Comparison of ENCODE assay signal across 13 cellular contexts in genomic region chr13:38180100-38180499, GRCh38.
DNase-seq lines count a peak whose midpoint lies in the region; ATAC-seq, FAIRE-seq and TF ChIP-seq lines count a peak whose summit lies in the region.
"Had no signal": no experiment of that assay in that cellular context is flagged by ENCODE, and none has a peak within 500 bp of the region (broad histone marks: within the 10 kb centered on the region; RNA-seq: fewer than 3 reads in every experiment).

No MANE protein-coding gene starts in this region.

- no peak overlapping the region for H3K4me3 ChIP-seq in IMR-90 (ENCODE audit: insufficient read depth, low read depth, low read length)
- no peak overlapping the region for H3K4me3 ChIP-seq in astrocyte (ENCODE audit: insufficient read depth, low read depth, low read length)
- H3K4me3 ChIP-seq: lung, suprapubic skin had no signal

- H3K18ac ChIP-seq in IMR-90 (ENCODE audit: low read depth, low read length) (no peak overlapping the region), H9 (ENCODE audit: insufficient read length, low read depth, low read length) (no peak overlapping the region)

- H2AK5ac ChIP-seq in IMR-90 (ENCODE audit: low read depth, low read length), result no peak overlapping the region
- no peak overlapping the region for H2AK5ac ChIP-seq in H9 (ENCODE audit: insufficient read length, low read length)

- no peak overlapping the region for H3K4ac ChIP-seq in IMR-90 (ENCODE audit: low read depth, low read length)
- H3K4ac ChIP-seq in H9 (ENCODE audit: low read depth, low read length), result no peak overlapping the region

- no peak overlapping the region for H2BK12ac ChIP-seq in H9 (ENCODE audit: insufficient read length, low read depth, low read length)

- H3K9me3 ChIP-seq in IMR-90 (ENCODE audit: control insufficient read depth, insufficient read depth, low read length) (no peaks in the 10 kb centered on the region), astrocyte (ENCODE audit: insufficient read depth, low read depth, low read length) (no peaks in the 10 kb centered on the region), H9 (ENCODE audit: control insufficient read depth, low read depth, low read length) (no peaks in the 10 kb centered on the region)
- H3K9me3 ChIP-seq: suprapubic skin had no signal

- H4K20me1 ChIP-seq in IMR-90 (ENCODE audit: insufficient read depth, low read length), result no peaks in the 10 kb centered on the region
- H4K20me1 ChIP-seq in astrocyte (ENCODE audit: insufficient read depth, low read length), result no peaks in the 10 kb centered on the region
- H4K20me1 ChIP-seq in H9 (ENCODE audit: control insufficient read depth, insufficient read depth, insufficient read length), result no peaks in the 10 kb centered on the region

- H3K4me1 Mint-ChIP-seq in astrocyte (ENCODE audit: low read depth, unreplicated experiment) (no peaks in the 10 kb centered on the region), H9 (peaks cover 6 to 12% of the 10 kb centered on the region in 2 experiments)
- peaks cover 5 to 14% (median 12%) of the 10 kb centered on the region in 4 donors for H3K4me1 Mint-ChIP-seq in naive thymus-derived CD8-positive, alpha-beta T cell

- H2BK120ac ChIP-seq in IMR-90 (ENCODE audit: low read depth, low read length), result no peak overlapping the region
- no peak overlapping the region for H2BK120ac ChIP-seq in H9 (ENCODE audit: low read depth, low read length, poor library complexity, severe bottlenecking)

- H2BK5ac ChIP-seq in IMR-90 (ENCODE audit: low read depth, low read length, poor library complexity, severe bottlenecking) (no peak overlapping the region), H9 (ENCODE audit: insufficient read length, low read length) (no peak overlapping the region)

- no peaks in the 10 kb centered on the region for H3K23me2 ChIP-seq in H9 (ENCODE audit: insufficient read length, low read depth, low read length, poor library complexity, severe bottlenecking)

- H3K4me2 ChIP-seq in IMR-90 (ENCODE audit: low read depth, low read length) (no peak overlapping the region), astrocyte (ENCODE audit: low read length) (peak overlapping the region; percentile 35), H9 (ENCODE audit: insufficient read depth, insufficient read length, low read length) (no peak overlapping the region)

- H3K36me3 ChIP-seq in IMR-90 (ENCODE audit: control insufficient read depth, insufficient read depth, low read length) (no peaks in the 10 kb centered on the region), astrocyte (ENCODE audit: insufficient read depth, low read length) (no peaks in the 10 kb centered on the region)
- H3K36me3 ChIP-seq: suprapubic skin had no signal

- no CpG with 5 or more reads among the region's 1 CpG for WGBS in IMR-90 (ENCODE audit: extremely low coverage in 2 of 2, insufficient read length in 1 of 2), 2 experiments
- no CpG with 5 or more reads among the region's 1 CpG for WGBS in H9 (ENCODE audit: extremely low coverage, insufficient read length, low lambda C conversion rate)

- H4K91ac ChIP-seq in IMR-90 (ENCODE audit: insufficient read depth, low read depth, low read length) (no peak overlapping the region), H9 (ENCODE audit: insufficient read length, low read depth, low read length) (no peak overlapping the region)

- H2BK20ac ChIP-seq in IMR-90 (ENCODE audit: low read depth, low read length) (no peak overlapping the region), H9 (ENCODE audit: low read depth, low read length, poor library complexity, severe bottlenecking) (no peak overlapping the region)

- H3K36me3 Mint-ChIP-seq in astrocyte (ENCODE audit: low read depth, unreplicated experiment) (peaks cover 3% of the 10 kb centered on the region), H9 (ENCODE audit: insufficient read depth in 1 of 3, low read depth in 3 of 3) (no peaks in the 10 kb centered on the region)
- no peaks in the 10 kb centered on the region for H3K36me3 Mint-ChIP-seq in naive thymus-derived CD8-positive, alpha-beta T cell

- ATAC-seq in IMR-90 (ENCODE audit: low read depth) (no peak), left cardiac atrium (no peak)
- ATAC-seq in naive thymus-derived CD8-positive, alpha-beta T cell, result no peak

- H3K27me3 Mint-ChIP-seq in astrocyte (ENCODE audit: low read depth, unreplicated experiment) (no peaks in the 10 kb centered on the region), H9 (ENCODE audit: low read depth) (no peaks in the 10 kb centered on the region)
- no peaks in the 10 kb centered on the region for H3K27me3 Mint-ChIP-seq in naive thymus-derived CD8-positive, alpha-beta T cell

- no peak overlapping the region for H3K56ac ChIP-seq in IMR-90 (ENCODE audit: extremely low read depth, insufficient read depth, low read length)
- H3K56ac ChIP-seq in H9 (ENCODE audit: insufficient read length, low read depth, low read length), result no peak overlapping the region

- no peak overlapping the region for H4K5ac ChIP-seq in IMR-90 (ENCODE audit: low read depth, low read length)
- H4K5ac ChIP-seq in H9 (ENCODE audit: insufficient read length, low read depth, low read length), result no peak overlapping the region

- no peak overlapping the region for H3T11ph ChIP-seq in H9 (ENCODE audit: low read length)

- no peak overlapping the region for H3K23ac ChIP-seq in IMR-90 (ENCODE audit: low read depth, low read length)
- no peak overlapping the region for H3K23ac ChIP-seq in H9 (ENCODE audit: insufficient read length, low read depth, low read length)

- H3K9ac ChIP-seq in IMR-90 (ENCODE audit: low read depth, low read length) (no peak overlapping the region), astrocyte (ENCODE audit: low read length) (peak overlapping the region; percentile 39), H9 (ENCODE audit: extremely low read depth, insufficient read length, low read length) (no peak overlapping the region)

- no peak overlapping the region for H3K14ac ChIP-seq in IMR-90 (replicated peaks; ENCODE audit: low read depth, low read length)
- no peak overlapping the region for H3K14ac ChIP-seq in H9 (ENCODE audit: insufficient read depth, low read length)

- H3K9me1 ChIP-seq in IMR-90 (ENCODE audit: insufficient read depth, low read length), result no peaks in the 10 kb centered on the region

- POLR2A ChIA-PET in IMR-90 (lab: Charles Lee; ENCODE audit: unreplicated experiment), result no interaction called here
- POLR2A ChIA-PET in naive thymus-derived CD8-positive, alpha-beta T cell (lab: Charles Lee), result no interaction called here

- dilution Hi-C loops in IMR-90 (cut with HindIII; ENCODE audit: low sequenced_read_pairs, unreplicated experiment), result no loop called here

- H4K8ac ChIP-seq in IMR-90 (ENCODE audit: low read depth in 2 of 2, low read length in 2 of 2) (no peak overlapping the region), H9 (replicated peaks; ENCODE audit: insufficient read length, low read depth, low read length) (no peak overlapping the region)

- no peak for TF ChIP-seq RAD21 in IMR-90 (IDR thresholded peaks at IDR 0.05; ENCODE audit: low read length)

- H3K79me1 ChIP-seq in IMR-90 (ENCODE audit: low read depth in 1 of 2, low read length in 2 of 2) (no peaks in the 10 kb centered on the region), H9 (ENCODE audit: insufficient read depth, low read depth, low read length, poor library complexity, severe bottlenecking) (no peaks in the 10 kb centered on the region)

- in situ Hi-C loops in IMR-90 (cut with MboI; ENCODE audit: low sequenced_read_pairs), result no loop called here

- TF ChIP-seq CTCF in IMR-90 (conservative IDR thresholded peaks at IDR 0.05; ENCODE audit: low read depth, low read length) (no peak), astrocyte (IDR thresholded peaks at IDR 0.05; ENCODE audit: insufficient read depth, low read depth, low read length) (no peak), H9 (conservative IDR thresholded peaks at IDR 0.05) (no peak)

- no peak overlapping the region for H3K27ac ChIP-seq in IMR-90 (ENCODE audit: insufficient read depth, low read length)
- H3K27ac ChIP-seq in astrocyte (ENCODE audit: low read depth, low read length), result peak overlapping the region; percentile 44
- no peak overlapping the region for H3K27ac ChIP-seq in H9 (ENCODE audit: insufficient read length, low read depth, low read length)
- H3K27ac ChIP-seq: suprapubic skin had no signal

- peak; percentile 42 for DNase-seq in EH (ENCODE audit: low read depth)
- DNase-seq in IMR-90, result peak; percentile 2
- DNase-seq in astrocyte (ENCODE audit: low read depth), result peak; percentile 89
- no peak for DNase-seq in naive thymus-derived CD8-positive, alpha-beta T cell
- no peak for DNase-seq in left cardiac atrium
- no peak for DNase-seq in H9
- no peak for DNase-seq in SIG-M5 (lab: John Stamatoyannopoulos, UW)
- DNase-seq: activated naive CD4-positive, alpha-beta T cell; DMS79; effector memory CD4-positive, alpha-beta T cell; Right ventricle myocardium superior had no signal

- CTCF ChIA-PET in IMR-90 (lab: Yijun Ruan, JAX), result interaction anchor here (0.6 kb wide), 1 partner anchor 120 kb away, joined by 3 read pairs; no protein-coding TSS in a partner anchor

- H3K27me3 ChIP-seq in IMR-90 (ENCODE audit: control insufficient read depth, insufficient read depth, low read length), result no peaks in the 10 kb centered on the region
- no peaks in the 10 kb centered on the region for H3K27me3 ChIP-seq in astrocyte (ENCODE audit: insufficient read depth, low read length)
- no peaks in the 10 kb centered on the region for H3K27me3 ChIP-seq in H9 (ENCODE audit: insufficient read depth, low read length)
- H3K27me3 ChIP-seq: suprapubic skin had no signal

- H3K9me3 Mint-ChIP-seq in astrocyte (ENCODE audit: unreplicated experiment) (no peaks in the 10 kb centered on the region), H9 (no peaks in the 10 kb centered on the region)
- no peaks in the 10 kb centered on the region for H3K9me3 Mint-ChIP-seq in naive thymus-derived CD8-positive, alpha-beta T cell

- H3K4me1 ChIP-seq in IMR-90 (ENCODE audit: control insufficient read depth, insufficient read depth, low read length) (no peaks in the 10 kb centered on the region), astrocyte (ENCODE audit: insufficient read depth, low read length) (peaks cover 4% of the 10 kb centered on the region), H9 (ENCODE audit: insufficient read depth, low read length) (no peaks in the 10 kb centered on the region)

- no peak overlapping the region for H3K4me3 Mint-ChIP-seq in astrocyte (ENCODE audit: unreplicated experiment)
- peak overlapping the region in 8 of 10 donors; percentile 16 to 78 (median 60) for H3K4me3 Mint-ChIP-seq in naive thymus-derived CD8-positive, alpha-beta T cell
- H3K4me3 Mint-ChIP-seq in H9, result no peak overlapping the region

- intact Hi-C loops in IMR-90 (cut with micrococcal nuclease) (no loop called here), left cardiac atrium (cut with DNase I) (no loop called here)

- no peak for TF ChIP-seq POLR2A in IMR-90 (IDR thresholded peaks at IDR 0.05; ENCODE audit: low read depth, low read length)

- H3K27ac Mint-ChIP-seq in astrocyte (ENCODE audit: unreplicated experiment), result no peak overlapping the region
- peak overlapping the region in 3 of 10 donors; percentile 1 to 34 (median 3) for H3K27ac Mint-ChIP-seq in naive thymus-derived CD8-positive, alpha-beta T cell
- no peak overlapping the region for H3K27ac Mint-ChIP-seq in H9

- FAIRE-seq in astrocyte (lab: Jason Lieb, UNC), result no peak

- H2BK15ac ChIP-seq in IMR-90 (ENCODE audit: low read depth, low read length) (no peak overlapping the region), H9 (ENCODE audit: low read depth, low read length) (no peak overlapping the region)

- H3K79me2 ChIP-seq in astrocyte (ENCODE audit: insufficient read depth, low read length) (no peaks in the 10 kb centered on the region), H9 (ENCODE audit: insufficient read depth, low read length) (no peaks in the 10 kb centered on the region)

- BruUV-seq in IMR-90 (replicated peaks; lab: Mats Ljungman, UMichigan), result no TSS peak

- no peak overlapping the region for H2AK9ac ChIP-seq in IMR-90 (replicated peaks; ENCODE audit: low read depth, low read length, poor library complexity)

- H2AFZ ChIP-seq in IMR-90 (replicated peaks; ENCODE audit: low read length, poor library complexity), result no peak overlapping the region
- no peak overlapping the region for H2AFZ ChIP-seq in astrocyte (ENCODE audit: low read depth, low read length)
- no peak overlapping the region for H2AFZ ChIP-seq in H9 (ENCODE audit: low read length)

Comparison
In these comparisons a context has a peak if more than half of its experiments do, and no peak if none do; other contexts are left out.
1. DNase-seq: peak in EH (single experiment), IMR-90 (single experiment) and astrocyte (single experiment); none in naive thymus-derived CD8-positive, alpha-beta T cell (0 of 10), left cardiac atrium (single experiment), H9 (single experiment) and SIG-M5 (single experiment).
2. H3K4me3 Mint-ChIP-seq: peak in naive thymus-derived CD8-positive, alpha-beta T cell (8 of 10); none in astrocyte (single experiment) and H9 (0 of 2).